21 cellular contexts compared by ENCODE assay signal in genomic region chr1:50917796-50918137, GRCh38. TPM values are rescaled to one million over a fixed set of nuclear protein-coding genes. Genes with fewer than 3 reads are reported as not detected.
DNase-seq lines count a peak whose midpoint lies in the region; ATAC-seq and TF ChIP-seq lines count a peak whose summit lies in the region.
"Had no signal": no experiment of that assay in that cellular context is flagged by ENCODE, and none has a peak within 500 bp of the region (broad histone marks: within the 10 kb centered on the region; RNA-seq: fewer than 3 reads in every experiment).

No MANE protein-coding gene starts in this region.

- intact Hi-C loops in OCI-LY7 (cut with micrococcal nuclease; ENCODE audit: unreplicated experiment): no loop called here
- intact Hi-C loops in cardiac septum (cut with DNase I): no loop called here

- no peaks in the 10 kb centered on the region for H3K27me3 Mint-ChIP-seq in stimulated activated naive B cell treated with anti-CD40 and anti-IgM and Interleukin-4, amounts not matched to agents 10 μg/mL and 1 μg/mL and 100 μg/mL, for 72 hours

- H4K20me1 ChIP-seq in OCI-LY7 (ENCODE audit: insufficient read depth, low read length): peaks cover 13% of the 10 kb centered on the region; the same call in 1 of the 2 replicates

- H3K9me3 Mint-ChIP-seq in stimulated activated naive B cell treated with anti-CD40 and anti-IgM and Interleukin-4, amounts not matched to agents 10 μg/mL and 1 μg/mL and 100 μg/mL, for 72 hours: no peaks in the 10 kb centered on the region

- peak overlapping the region; percentile 9 for H3K27ac ChIP-seq in OCI-LY7 (ENCODE audit: low read depth, low read length, poor library complexity, severe bottlenecking)
- H3K27ac ChIP-seq in effector memory CD4-positive, alpha-beta T cell (ENCODE audit: insufficient read depth, low read length, poor library complexity, severe bottlenecking): no peak overlapping the region
- H3K27ac ChIP-seq: RWPE1, SJCRH30 had no signal

- no peak overlapping the region for H3K27ac Mint-ChIP-seq in stimulated activated naive B cell treated with anti-CD40 and anti-IgM and Interleukin-4, amounts not matched to agents 10 μg/mL and 1 μg/mL and 100 μg/mL, for 72 hours

- in situ Hi-C loops in GM13976 (cut with MboI; ENCODE audit: low sequenced_read_pairs, unreplicated experiment): no loop called here

- DNase-seq in GM13976 (ENCODE audit: low spot score) (peak; percentile 34), OCI-LY7 (ENCODE audit: low spot score) (peak; percentile 10), putamen (ENCODE audit: low spot score) (no peak), cardiac septum (ENCODE audit: low spot score) (no peak)
- DNase-seq in stimulated activated naive B cell treated with anti-CD40 and anti-IgM and Interleukin-4, amounts not matched to agents 10 μg/mL and 1 μg/mL and 100 μg/mL, for 72 hours: no peak
- no peak for DNase-seq in effector memory CD4-positive, alpha-beta T cell
- DNase-seq: ACHN; AML-193; COR-L47; DMS53; NCI-H1417 treated with DMSO at 0.1 percent for 48 hours; NCI-H2029; NCI-H2171; NCI-H446 treated with DMSO at 0.1 percent for 48 hours; NK-92 treated with Interleukin-12 subunit alpha and Interleukin-12 subunit beta, amount 100 ng/mL, for 24 hours; PC-3; SJCRH30; SW 1271 had no signal

- POLR2A ChIA-PET in OCI-LY7 (lab: Charles Lee): interaction anchor here (0.6 to 0.9 kb wide), 3 partner anchors 51 to 343 kb away, joined by 3 to 4 read pairs (median 4); no protein-coding TSS in a partner anchor

- H3K79me2 ChIP-seq in OCI-LY7 (ENCODE audit: insufficient read depth, low read depth, low read length): peaks cover 91% of the 10 kb centered on the region

- peak; percentile 56 for ATAC-seq in HG02852 (IDR thresholded peaks at IDR 0.05; ENCODE audit: unreplicated experiment)
- ATAC-seq in stimulated activated naive B cell treated with anti-CD40 and anti-IgM and Interleukin-4, amounts not matched to agents 10 μg/mL and 1 μg/mL and 100 μg/mL, for 72 hours (replicated peaks): peak; percentile 31 to 48
- ATAC-seq: PC-3 had no signal

- H3K9me2 ChIP-seq in OCI-LY7 (ENCODE audit: insufficient read depth, low read length): no peaks in the 10 kb centered on the region

- H3K4me3 Mint-ChIP-seq in stimulated activated naive B cell treated with anti-CD40 and anti-IgM and Interleukin-4, amounts not matched to agents 10 μg/mL and 1 μg/mL and 100 μg/mL, for 72 hours: no peak overlapping the region

- peaks cover 42% of the 10 kb centered on the region for H3K36me3 ChIP-seq in OCI-LY7 (ENCODE audit: insufficient read depth, low read length)
- no peaks in the 10 kb centered on the region for H3K36me3 ChIP-seq in effector memory CD4-positive, alpha-beta T cell (ENCODE audit: control insufficient read depth, insufficient read depth, low read length)

- H2AFZ ChIP-seq in OCI-LY7 (ENCODE audit: low read length): no peak overlapping the region

- no peaks in the 10 kb centered on the region for H3K27me3 ChIP-seq in effector memory CD4-positive, alpha-beta T cell (replicated peaks; ENCODE audit: control insufficient read depth, insufficient read depth, low read length, poor library complexity, severe bottlenecking)
- H3K27me3 ChIP-seq: SJCRH30 had no signal

- BruUV-seq in OCI-LY7 (replicated peaks; lab: Mats Ljungman, UMichigan): no TSS peak

- CTCF ChIA-PET in OCI-LY7 (lab: Charles Lee; ENCODE audit: unreplicated experiment): interaction anchor here (0.7 kb wide), 1 partner anchor 123 kb away, joined by 3 read pairs; no protein-coding TSS in a partner anchor

- H3K9me3 ChIP-seq in OCI-LY7 (ENCODE audit: low read length): peaks cover 23% of the 10 kb centered on the region
- no peaks in the 10 kb centered on the region for H3K9me3 ChIP-seq in effector memory CD4-positive, alpha-beta T cell (ENCODE audit: control insufficient read depth, low read length)

- TF ChIP-seq CTCF in GM13976 (IDR thresholded peaks at IDR 0.05; ENCODE audit: borderline replicate concordance, control extremely low read depth, extremely low read depth, insufficient read depth, missing control alignments) (no peak), OCI-LY7 (conservative IDR thresholded peaks at IDR 0.05; ENCODE audit: low read length) (no peak)

- H3K36me3 Mint-ChIP-seq in stimulated activated naive B cell treated with anti-CD40 and anti-IgM and Interleukin-4, amounts not matched to agents 10 μg/mL and 1 μg/mL and 100 μg/mL, for 72 hours: peaks cover 7 to 14% of the 10 kb centered on the region in 2 donors

- peak overlapping the region; percentile 57 for H3K4me2 ChIP-seq in OCI-LY7 (ENCODE audit: low read length)

- peaks cover 20% of the 10 kb centered on the region for H3K4me1 ChIP-seq in OCI-LY7 (ENCODE audit: insufficient read depth, low read length, poor library complexity, severe bottlenecking)
- no peaks in the 10 kb centered on the region for H3K4me1 ChIP-seq in effector memory CD4-positive, alpha-beta T cell (ENCODE audit: control insufficient read depth, insufficient read depth, low read length, poor library complexity, severe bottlenecking)
- H3K4me1 ChIP-seq: SJCRH30 had no signal

- H3K4me1 Mint-ChIP-seq in stimulated activated naive B cell treated with anti-CD40 and anti-IgM and Interleukin-4, amounts not matched to agents 10 μg/mL and 1 μg/mL and 100 μg/mL, for 72 hours: peaks cover 18 to 28% of the 10 kb centered on the region in 2 donors

- H3K4me3 ChIP-seq in OCI-LY7 (ENCODE audit: low read depth, low read length, poor library complexity, severe bottlenecking): no peak overlapping the region
- H3K4me3 ChIP-seq in effector memory CD4-positive, alpha-beta T cell (ENCODE audit: insufficient read depth, low read depth, low read length, poor library complexity, severe bottlenecking): no peak overlapping the region
- H3K4me3 ChIP-seq: SJCRH30 had no signal

RNA-seq across cellular contexts. Expression of gene FAF1, which starts 42.3 kb away (rescaled TPM):
- total RNA-seq in OCI-LY7 (2014; rRNA removed; shearing (Covaris generic)): 42.3 and 57.5 TPM in 2 replicates
- 113 and 114 TPM in 2 replicates for total RNA-seq in OCI-LY7 (2022)
- total RNA-seq in cardiac septum: 81.0 TPM

RNA-seq across cellular contexts. Expression of gene CDKN2C, which starts 52.3 kb away (rescaled TPM):
- 46.6 and 55.6 TPM in 2 replicates for total RNA-seq in OCI-LY7 (2014; rRNA removed; shearing (Covaris generic))
- total RNA-seq in OCI-LY7 (2022) (71.0 and 81.2 TPM in 2 replicates), cardiac septum (9.8 TPM)
- total RNA-seq: H1 had no signal

Comparison
In these comparisons a context has a peak if more than half of its experiments do, and no peak if none do; other contexts are left out.
1. DNase-seq: peak in GM13976 (single experiment) and OCI-LY7 (single experiment); none in stimulated activated naive B cell treated with anti-CD40 and anti-IgM and Interleukin-4, amounts not matched to agents 10 μg/mL and 1 μg/mL and 100 μg/mL, for 72 hours (single experiment), effector memory CD4-positive, alpha-beta T cell (0 of 3), putamen (single experiment) and cardiac septum (single experiment).